In the genomic region with DNA sequence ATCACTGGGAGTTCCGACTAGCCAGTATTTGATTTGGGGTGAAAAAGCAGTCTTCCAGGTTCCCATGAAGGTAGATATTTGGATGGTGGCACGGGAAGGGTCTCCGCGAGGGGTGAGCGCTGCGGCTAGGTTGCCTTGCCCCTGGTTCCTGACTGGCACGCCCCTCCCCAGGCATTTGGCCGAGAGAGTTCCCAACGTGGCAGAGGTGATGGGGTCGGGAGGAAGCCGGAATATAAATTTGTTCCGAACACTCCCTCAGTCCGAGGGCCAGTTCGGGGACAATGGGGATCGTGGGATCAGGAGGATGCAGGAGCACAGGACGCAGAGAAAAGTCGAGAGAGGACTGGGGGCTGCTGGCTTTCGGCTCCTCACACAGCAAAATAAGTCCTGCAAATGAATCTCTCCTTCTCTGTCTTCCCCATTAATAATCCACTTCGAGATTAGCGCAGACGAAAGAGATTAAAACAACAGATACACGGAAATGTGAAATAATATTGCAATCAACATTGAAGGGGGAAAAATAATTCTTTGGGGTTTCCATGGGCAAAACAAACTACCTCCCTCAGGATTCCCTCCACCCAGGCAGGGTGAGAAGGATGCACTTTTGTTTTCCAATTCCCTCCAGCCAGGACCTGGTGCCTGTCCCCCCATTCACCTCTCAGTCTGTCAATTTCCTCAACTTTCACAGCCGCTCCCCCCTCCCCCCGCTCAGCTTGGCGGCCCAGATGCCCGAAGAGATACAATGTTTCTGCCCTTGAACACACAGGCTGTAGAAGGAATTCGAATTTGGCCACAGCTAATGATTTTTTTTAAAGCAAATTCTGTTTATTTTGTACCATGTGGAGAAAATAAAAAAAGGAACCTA, we compare ENCODE assay signal across 1 cellular context.
TF ChIP-seq lines count a peak whose summit lies in the region.

No MANE protein-coding gene starts in this region.

TF ChIP-seq in WTC11, 78 proteins besides CTCF, POLR2A, EP300 and RAD21 (continued from another document):
- TF ChIP-seq SP1 (CRISPR knock-in tag; conservative IDR thresholded peaks at IDR 0.05), result no peak
TF ChIP-seq in WTC11: peak in this region for 0.
